ENCODE assay signal across 8 cellular contexts in the genomic region with DNA sequence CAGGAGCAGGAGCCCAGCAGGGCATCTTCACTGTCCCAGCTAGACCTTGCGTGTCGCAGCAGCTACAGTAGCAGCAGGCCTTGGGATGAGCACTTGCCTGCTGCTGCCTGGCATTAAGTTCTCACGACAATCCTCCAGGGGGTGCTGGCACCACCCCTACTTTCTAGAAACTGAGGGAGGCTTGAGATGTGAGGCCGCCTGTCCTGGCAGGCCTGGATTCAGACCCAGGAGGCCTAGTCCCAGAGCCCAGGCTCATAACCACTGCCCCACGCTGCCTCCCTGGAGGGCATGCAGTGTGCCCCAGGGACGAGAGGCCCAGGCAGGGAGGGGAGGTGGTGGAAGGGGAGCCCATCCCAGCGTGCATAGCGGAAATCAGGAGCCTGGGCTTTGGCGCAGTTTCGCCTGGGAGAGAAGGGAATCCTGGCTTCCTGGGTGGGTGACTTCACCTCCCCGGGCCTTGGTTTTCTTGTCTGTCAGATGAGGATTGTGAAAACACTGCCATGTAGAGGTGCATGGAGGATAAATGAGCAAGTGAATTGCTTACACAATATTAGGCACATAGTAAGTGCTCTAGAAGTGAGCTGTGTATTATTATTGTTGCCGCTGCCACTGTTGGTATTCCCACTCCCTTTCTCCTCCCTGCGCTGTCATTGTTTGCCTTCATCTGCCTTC. TPM values are rescaled to one million over a fixed set of nuclear protein-coding genes. Genes with fewer than 3 reads are reported as not detected.
A peak's percentile ranks its signal among the peaks of the same experiment; 100 is the strongest.
DNase-seq lines count a peak whose midpoint lies in the region; ATAC-seq and TF ChIP-seq lines count a peak whose summit lies in the region.

No MANE protein-coding gene starts in this region.

- no peaks in the 10 kb centered on the region; the same call in 1 of the 2 replicates for H3K9me3 ChIP-seq in AG04450 (ENCODE audit: control insufficient read depth, insufficient read depth, low read length)
- no peaks in the 10 kb centered on the region for H3K9me3 ChIP-seq in left lung

- TF ChIP-seq CTCF in AG04450 (IDR thresholded peaks at IDR 0.05; ENCODE audit: low read depth, low read length) (peak; percentile 50), MCF 10A (IDR thresholded peaks at IDR 0.05; ENCODE audit: unreplicated experiment) (peak; percentile 33), left lung (IDR thresholded peaks at IDR 0.05) (no peak)

- intact Hi-C loops in MCF 10A (cut with micrococcal nuclease), result loop anchor here (1.0 to 5.0 kb wide), 3 partner anchors 26 to 306 kb away; a partner anchor contains a TSS
- intact Hi-C loops in left lung (cut with DNase I), result no loop called here

- peaks cover 2 to 38% of the 10 kb centered on the region in 2 donors for H3K36me3 ChIP-seq in left lung

- H3K4me3 ChIP-seq in AG04450 (ENCODE audit: low read depth, low read length), result no peak overlapping the region
- no peak overlapping the region for H3K4me3 ChIP-seq in left lung

- H3K27ac ChIP-seq in AG04450 (ENCODE audit: low read depth, low read length) (peak overlapping the region; percentile 83), left lung (peak overlapping the region; percentile 69 to 74)

- H3K27me3 ChIP-seq in AG04450 (ENCODE audit: control insufficient read depth, insufficient read depth, low read length) (no peaks in the 10 kb centered on the region), left lung (no peaks in the 10 kb centered on the region)

- BruUV-seq in MCF 10A (replicated peaks; lab: Mats Ljungman, UMichigan), result no TSS peak

- H3K4me1 Mint-ChIP-seq in MCF 10A (ENCODE audit: insufficient read depth, unreplicated experiment), result peaks cover 43% of the 10 kb centered on the region

- POLR2A ChIA-PET in AG04450 (lab: Yijun Ruan, JAX), result interaction anchor here (1.3 kb wide), 1 partner anchor 18 kb away, joined by 3 read pairs; no protein-coding TSS in a partner anchor
- POLR2A ChIA-PET in MCF 10A (lab: Yijun Ruan, JAX), result interaction anchor here (0.7 to 3.2 kb wide), 13 partner anchors 9 to 93 kb away, joined by 3 to 40 read pairs (median 5); a partner anchor contains a TSS

- no peaks in the 10 kb centered on the region for H3K27me3 Mint-ChIP-seq in MCF 10A (ENCODE audit: insufficient read depth, unreplicated experiment)

- H3K4me3 Mint-ChIP-seq in MCF 10A (ENCODE audit: unreplicated experiment), result peak overlapping the region; percentile 61

- ATAC-seq in left lung, result no peak
- no peak for ATAC-seq in HG03442 (IDR thresholded peaks at IDR 0.05; ENCODE audit: unreplicated experiment)
- ATAC-seq in HG03025 (IDR thresholded peaks at IDR 0.05; ENCODE audit: low FRiP score, unreplicated experiment), result no peak
- no peak for ATAC-seq in HG02763 (IDR thresholded peaks at IDR 0.05; ENCODE audit: unreplicated experiment)

- CTCF ChIA-PET in AG04450 (lab: Charles Lee) (interaction anchor here (0.5 to 1.6 kb wide), 7 partner anchors 12 to 170 kb away, joined by 3 to 5 read pairs (median 4); no protein-coding TSS in a partner anchor), MCF 10A (lab: Yijun Ruan, JAX) (interaction anchor here (0.5 to 4.8 kb wide), 12 partner anchors 18 to 1101 kb away, joined by 3 to 33 read pairs (median 4); a partner anchor contains a TSS)

- DNase-seq in AG04450 (ENCODE audit: low read depth, low spot score), result no peak
- DNase-seq in HT-29 (ENCODE audit: low spot score), result peak; percentile 80
- DNase-seq in MCF 10A (ENCODE audit: unreplicated experiment), result peak; percentile 88
- peak; percentile 29 to 69 for DNase-seq in left lung
- DNase-seq in RKO (ENCODE audit: low spot score), result no peak

- peak overlapping the region; percentile 77 for H3K27ac Mint-ChIP-seq in MCF 10A (ENCODE audit: low read depth, unreplicated experiment)

- peaks cover 16 to 30% of the 10 kb centered on the region in 2 donors for H3K4me1 ChIP-seq in left lung

- peaks cover 47% of the 10 kb centered on the region for H3K36me3 Mint-ChIP-seq in MCF 10A (ENCODE audit: insufficient read depth, unreplicated experiment)

- H3K9me3 Mint-ChIP-seq in MCF 10A (ENCODE audit: unreplicated experiment), result no peaks in the 10 kb centered on the region

RNA-seq across cellular contexts. Expression of a gene that starts 26.1 kb away (rescaled TPM):
- 73.7 and 85.9 TPM in 2 replicates for polyA plus RNA-seq in AG04450 (2011; rRNA removed)
- polyA minus RNA-seq in AG04450 (2011; rRNA and poly(A)+ RNA removed), result 90.8 and 101 TPM in 2 replicates
- 221 and 224 TPM in 2 replicates for total RNA-seq in HT-29 (2014; rRNA removed; shearing (Covaris generic))
- total RNA-seq in MCF 10A (2022), result 75.6 and 81.5 TPM in 2 replicates
- total RNA-seq in left lung, result 10 to 100 TPM; 52.6 to 55.7 TPM

RNA-seq across cellular contexts. Expression of a gene that starts 40.3 kb away (rescaled TPM):
- 9.2 and 10.5 TPM in 2 replicates for polyA plus RNA-seq in AG04450 (2011; rRNA removed)
- polyA minus RNA-seq in AG04450 (2011; rRNA and poly(A)+ RNA removed), result 11.3 and 12.4 TPM in 2 replicates
- not detected in 2 replicates for total RNA-seq in HT-29 (2014; rRNA removed; shearing (Covaris generic))
- total RNA-seq in MCF 10A (2022) (not detected in 2 replicates), left lung (10 to 100 TPM; 11.8 to 15.5 TPM)

RNA-seq across cellular contexts. Expression of a gene that starts 55.7 kb away (rescaled TPM):
- polyA plus RNA-seq in AG04450 (2011; rRNA removed), result 0.19 and 0.21 TPM in 2 replicates
- polyA minus RNA-seq in AG04450 (2011; rRNA and poly(A)+ RNA removed), result 0.51 and 0.87 TPM in 2 replicates
- 0.05 TPM in 1 of 2 replicates, not detected in the other for total RNA-seq in HT-29 (2014; rRNA removed; shearing (Covaris generic))
- total RNA-seq in MCF 10A (2022) (not detected in 2 replicates), left lung (under 1 TPM; 0.09 to 0.16 TPM)

Comparison
In these comparisons a context has a peak if more than half of its experiments do, and no peak if none do; other contexts are left out.
1. DNase-seq: peak in HT-29 (single experiment), MCF 10A (single experiment) and left lung (2 of 2); none in AG04450 (single experiment) and RKO (single experiment).
2. CTCF ChIP-seq: peak in AG04450 (single experiment) and MCF 10A (single experiment); none in left lung (0 of 2).
3. RNA of a gene that starts 40.3 kb away (total RNA-seq): 11.8 to 15.5 TPM in left lung; not detected in HT-29 and not detected in MCF 10A; every median in the first group is over 10 times any median in the second.